Comparison of ENCODE assay signal across 1 cellular context in the genomic region with DNA sequence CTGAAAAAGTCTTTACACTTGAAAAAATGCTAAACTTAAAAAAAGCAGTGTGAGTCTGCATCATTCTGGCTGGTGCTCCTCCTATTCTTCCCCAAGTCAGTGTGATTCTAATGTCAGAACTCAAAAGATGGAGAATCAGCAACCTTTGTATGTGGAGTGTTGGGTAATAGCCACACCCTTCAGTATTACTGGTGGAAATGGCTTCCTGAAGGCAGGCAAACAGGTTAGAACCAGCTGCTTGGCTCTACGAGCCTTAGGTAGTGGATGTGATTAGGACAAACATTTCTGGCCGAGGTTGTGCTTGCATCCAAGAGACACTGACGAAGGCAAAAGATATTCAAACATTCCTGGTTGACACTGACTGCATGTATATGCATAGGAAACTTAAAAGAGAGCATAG.
TF ChIP-seq lines count a peak whose summit lies in the region.

No MANE protein-coding gene starts in this region.

TF ChIP-seq in GM12878, 131 proteins besides CTCF, POLR2A, EP300 and RAD21 (continued from another document):
- TF ChIP-seq, protein P1, sequence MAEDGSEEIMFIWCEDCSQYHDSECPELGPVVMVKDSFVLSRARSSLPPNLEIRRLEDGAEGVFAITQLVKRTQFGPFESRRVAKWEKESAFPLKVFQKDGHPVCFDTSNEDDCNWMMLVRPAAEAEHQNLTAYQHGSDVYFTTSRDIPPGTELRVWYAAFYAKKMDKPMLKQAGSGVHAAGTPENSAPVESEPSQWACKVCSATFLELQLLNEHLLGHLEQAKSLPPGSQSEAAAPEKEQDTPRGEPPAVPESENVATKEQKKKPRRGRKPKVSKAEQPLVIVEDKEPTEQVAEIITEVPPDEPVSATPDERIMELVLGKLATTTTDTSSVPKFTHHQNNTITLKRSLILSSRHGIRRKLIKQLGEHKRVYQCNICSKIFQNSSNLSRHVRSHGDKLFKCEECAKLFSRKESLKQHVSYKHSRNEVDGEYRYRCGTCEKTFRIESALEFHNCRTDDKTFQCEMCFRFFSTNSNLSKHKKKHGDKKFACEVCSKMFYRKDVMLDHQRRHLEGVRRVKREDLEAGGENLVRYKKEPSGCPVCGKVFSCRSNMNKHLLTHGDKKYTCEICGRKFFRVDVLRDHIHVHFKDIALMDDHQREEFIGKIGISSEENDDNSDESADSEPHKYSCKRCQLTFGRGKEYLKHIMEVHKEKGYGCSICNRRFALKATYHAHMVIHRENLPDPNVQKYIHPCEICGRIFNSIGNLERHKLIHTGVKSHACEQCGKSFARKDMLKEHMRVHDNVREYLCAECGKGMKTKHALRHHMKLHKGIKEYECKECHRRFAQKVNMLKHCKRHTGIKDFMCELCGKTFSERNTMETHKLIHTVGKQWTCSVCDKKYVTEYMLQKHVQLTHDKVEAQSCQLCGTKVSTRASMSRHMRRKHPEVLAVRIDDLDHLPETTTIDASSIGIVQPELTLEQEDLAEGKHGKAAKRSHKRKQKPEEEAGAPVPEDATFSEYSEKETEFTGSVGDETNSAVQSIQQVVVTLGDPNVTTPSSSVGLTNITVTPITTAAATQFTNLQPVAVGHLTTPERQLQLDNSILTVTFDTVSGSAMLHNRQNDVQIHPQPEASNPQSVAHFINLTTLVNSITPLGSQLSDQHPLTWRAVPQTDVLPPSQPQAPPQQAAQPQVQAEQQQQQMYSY (CRISPR knock-in tag; IDR thresholded peaks at IDR 0.05) = no peak
- TF ChIP-seq CREM (IDR thresholded peaks at IDR 0.05; ENCODE audit: low read depth) = no peak
